Comparison of ENCODE assay signal across 8 cellular contexts in the genomic region with DNA sequence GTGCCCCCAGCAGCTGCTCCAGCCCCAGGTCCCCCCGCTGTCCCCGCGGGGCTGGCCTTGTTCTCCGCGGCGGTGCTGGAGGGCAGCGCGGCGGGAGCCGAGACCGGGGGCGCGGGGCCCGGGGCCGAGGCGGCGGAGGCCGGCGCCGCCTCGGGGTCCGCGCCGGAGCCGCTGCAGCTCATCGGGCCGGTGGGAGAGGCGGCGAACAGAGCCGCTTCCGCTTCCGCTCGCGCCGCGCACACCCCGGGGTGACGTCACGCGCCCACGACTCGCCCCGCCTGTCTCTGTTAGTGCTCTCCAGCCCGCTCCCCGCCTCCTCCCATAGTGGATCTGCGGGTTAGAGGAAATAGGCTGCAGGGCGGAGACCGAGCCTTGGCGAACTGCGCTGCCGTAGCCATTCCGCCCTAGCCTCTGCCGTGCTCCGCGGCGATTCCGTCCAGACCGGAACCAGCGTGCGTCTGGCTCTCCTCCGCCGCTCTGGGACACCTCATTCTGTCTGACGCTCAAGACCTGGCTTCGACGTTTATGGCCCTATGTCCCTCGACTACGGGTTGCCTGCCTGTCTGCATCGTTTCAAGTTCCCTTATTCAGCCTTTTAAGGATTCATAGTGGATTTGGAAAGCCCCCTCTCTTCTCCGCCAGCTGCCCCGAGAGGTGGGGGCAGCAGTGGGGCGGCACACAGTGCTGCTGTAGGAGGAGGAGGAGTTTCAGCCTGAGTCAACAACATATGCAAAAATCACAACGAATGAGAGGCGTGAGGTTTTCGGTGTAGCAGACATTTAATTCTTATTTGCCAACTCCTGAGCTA. TPM values are rescaled to one million over a fixed set of nuclear protein-coding genes. Genes with fewer than 3 reads are reported as not detected.
A peak's percentile ranks its signal among the peaks of the same experiment; 100 is the strongest.
DNase-seq lines count a peak whose midpoint lies in the region; ATAC-seq, FAIRE-seq and TF ChIP-seq lines count a peak whose summit lies in the region.

Gene TAF10, minus strand, starts transcription at position 209 of the 808 bp plus-strand sequence. Its CDS starts 27 bp downstream, at position 182.

- H3K9me3 ChIP-seq in adipocyte (ENCODE audit: control insufficient read depth, low read length) (no peaks in the 10 kb centered on the region), trophoblast cell (ENCODE audit: insufficient read depth, low read depth, low read length) (no peaks in the 10 kb centered on the region), tibial nerve (no peaks in the 10 kb centered on the region)

- peak; percentile 100 for FAIRE-seq in GM12892 (lab: Jason Lieb, UNC)

- TF ChIP-seq POLR2A in GM12892 (IDR thresholded peaks at IDR 0.05; ENCODE audit: low read depth, low read length) (peak; percentile 95), tibial nerve (IDR thresholded peaks at IDR 0.05) (peak; percentile 94 to 98)

- peaks cover 35% of the 10 kb centered on the region for H3K4me1 ChIP-seq in adipocyte (ENCODE audit: control insufficient read depth, insufficient read depth, low read length)
- peaks cover 7 to 21% of the 10 kb centered on the region in 2 experiments for H3K4me1 ChIP-seq in trophoblast cell (ENCODE audit: control insufficient read depth in 1 of 2, insufficient read depth in 2 of 2, low read length in 2 of 2)
- H3K4me1 ChIP-seq in tibial nerve: peaks cover 0 to 54% (median 20%) of the 10 kb centered on the region in 4 donors

- H2BK5ac ChIP-seq in trophoblast cell (ENCODE audit: low read depth, low read length, poor library complexity): peak within 1 kb of the TSS; percentile 79

- DNase-seq in GM12892 (ENCODE audit: insufficient read length): peak; percentile 82
- DNase-seq in NCI-H1436 treated with DMSO at 0.1 percent for 48 hours (lab: John Stamatoyannopoulos, UW): peak; percentile 33
- peak; percentile 92 for DNase-seq in T follicular helper cell (ENCODE audit: low read depth)
- peak; percentile 99 for DNase-seq in adipocyte (ENCODE audit: low read depth)
- DNase-seq in Right ventricle myocardium superior: peak; percentile 99
- DNase-seq in trophoblast cell: peak; percentile 97 to 98
- peak; percentile 96 to 97 for DNase-seq in tibial nerve (ENCODE audit: low spot score in 2 of 2)

- H3K27ac ChIP-seq in trophoblast cell (ENCODE audit: low read depth, low read length) (peak within 1 kb of the TSS; percentile 96), tibial nerve (peak within 1 kb of the TSS; percentile 93 to 100 (median 96))

- ATAC-seq in HG02840 (IDR thresholded peaks at IDR 0.05; ENCODE audit: low FRiP score, unreplicated experiment) (peak; percentile 89), Right ventricle myocardium superior (ENCODE audit: poor library complexity) (peak; percentile 96)

- no peaks in the 10 kb centered on the region for H3K27me3 ChIP-seq in adipocyte (replicated peaks; ENCODE audit: control insufficient read depth, insufficient read depth, low read length)
- no peaks in the 10 kb centered on the region for H3K27me3 ChIP-seq in trophoblast cell (ENCODE audit: insufficient read depth, low read length)
- no peaks in the 10 kb centered on the region for H3K27me3 ChIP-seq in tibial nerve

- H3K23ac ChIP-seq in trophoblast cell (ENCODE audit: low read length): no peak within 1 kb of the TSS

- peak within 1 kb of the TSS; percentile 94 for H4K91ac ChIP-seq in trophoblast cell (ENCODE audit: low read depth, low read length)

- H2BK120ac ChIP-seq in trophoblast cell (ENCODE audit: insufficient read depth, low read length, poor library complexity): peak within 1 kb of the TSS; percentile 70

- peak within 1 kb of the TSS; percentile 96 for H3K18ac ChIP-seq in trophoblast cell (ENCODE audit: low read length)

- peak within 1 kb of the TSS; percentile 80 for H2AK5ac ChIP-seq in trophoblast cell (ENCODE audit: low read length)

- H3K79me2 ChIP-seq in trophoblast cell (ENCODE audit: control insufficient read depth, insufficient read depth, low read length, poor library complexity): peaks cover 9% of the 10 kb centered on the region

- peaks cover 20% of the 10 kb centered on the region for H3K79me1 ChIP-seq in trophoblast cell (ENCODE audit: low read length)

- peak within 1 kb of the TSS; percentile 87 for H3K4ac ChIP-seq in trophoblast cell (ENCODE audit: low read depth, low read length)

- H4K8ac ChIP-seq in trophoblast cell (ENCODE audit: low read depth, low read length): peak within 1 kb of the TSS; percentile 82

- peak within 1 kb of the TSS; percentile 88 for H3K4me3 ChIP-seq in adipocyte (ENCODE audit: low read length)
- H3K4me3 ChIP-seq in trophoblast cell (ENCODE audit: low read depth, low read length): peak within 1 kb of the TSS; percentile 91
- peak within 1 kb of the TSS; percentile 51 to 93 (median 79) for H3K4me3 ChIP-seq in tibial nerve

- peak within 1 kb of the TSS; percentile 97 for H3K9ac ChIP-seq in adipocyte (ENCODE audit: low read length)
- peak within 1 kb of the TSS; percentile 90 for H3K9ac ChIP-seq in trophoblast cell (ENCODE audit: low read length)

- peak within 1 kb of the TSS; percentile 1 for H2BK12ac ChIP-seq in trophoblast cell (ENCODE audit: low read length)

- peak within 1 kb of the TSS; percentile 72 for H3K4me2 ChIP-seq in trophoblast cell (ENCODE audit: low read length)

- H3K36me3 ChIP-seq in adipocyte (ENCODE audit: control insufficient read depth, insufficient read depth, low read length, severe bottlenecking): peaks cover 57% of the 10 kb centered on the region
- H3K36me3 ChIP-seq in trophoblast cell (ENCODE audit: control insufficient read depth in 1 of 2, insufficient read depth in 2 of 2, low read length in 2 of 2): peaks cover 38 to 59% of the 10 kb centered on the region in 2 experiments
- H3K36me3 ChIP-seq in tibial nerve: peaks cover 7 to 75% (median 32%) of the 10 kb centered on the region in 3 donors

- intact Hi-C loops in Right ventricle myocardium superior (cut with DNase I): loop anchor here (10.0 kb wide), 1 partner anchor 137 kb away; the partner anchor contains the start of gene TRIM3

- peak within 1 kb of the TSS; percentile 81 for H2AFZ ChIP-seq in trophoblast cell (ENCODE audit: insufficient read depth, low read length, poor library complexity)

- TF ChIP-seq CTCF in tibial nerve (IDR thresholded peaks at IDR 0.05): peak in 2 of 5 experiments; percentile 21 to 45

- WGBS in trophoblast cell (ENCODE audit: extremely low coverage, insufficient coverage, insufficient read length): no CpG with 5 or more reads among the region's 74 CpGs
- WGBS in tibial nerve, 2 donors: 0 to 1% methylated on average over 38 to 41 of the region's 74 CpGs

- peak within 1 kb of the TSS; percentile 94 for H3K14ac ChIP-seq in trophoblast cell (ENCODE audit: low read length)

- peak; percentile 63 to 99 for TF ChIP-seq EP300 in tibial nerve (IDR thresholded peaks at IDR 0.05)

- H4K12ac ChIP-seq in trophoblast cell (ENCODE audit: low read depth, low read length): peak within 1 kb of the TSS; percentile 86

RNA-seq across cellular contexts. Expression of gene TAF10, which starts in this region (rescaled TPM):
- 227 TPM for polyA plus RNA-seq in GM12892 (2012; ENCODE audit: missing spikeins)
- total RNA-seq in Right ventricle myocardium superior: 83.6 TPM
- polyA plus RNA-seq in trophoblast cell (2013): 182 and 188 TPM in 2 replicates
- total RNA-seq in tibial nerve: 100 to 1,000 TPM; 148 to 235 (median 155) TPM

Comparison
In these comparisons a context has a peak if more than half of its experiments do, and no peak if none do; other contexts are left out.
1. Peak in every context shown above with its lines: DNase-seq, ATAC-seq, H3K4me3 ChIP-seq and H3K27ac ChIP-seq.
2. DNase-seq: peak in every context shown above with its lines; median percentile 99 in adipocyte; 99 in Right ventricle myocardium superior; 98 in trophoblast cell; 96 in tibial nerve; 92 in T follicular helper cell; 82 in GM12892; 33 in NCI-H1436 treated with DMSO at 0.1 percent for 48 hours.